In the genomic region with DNA sequence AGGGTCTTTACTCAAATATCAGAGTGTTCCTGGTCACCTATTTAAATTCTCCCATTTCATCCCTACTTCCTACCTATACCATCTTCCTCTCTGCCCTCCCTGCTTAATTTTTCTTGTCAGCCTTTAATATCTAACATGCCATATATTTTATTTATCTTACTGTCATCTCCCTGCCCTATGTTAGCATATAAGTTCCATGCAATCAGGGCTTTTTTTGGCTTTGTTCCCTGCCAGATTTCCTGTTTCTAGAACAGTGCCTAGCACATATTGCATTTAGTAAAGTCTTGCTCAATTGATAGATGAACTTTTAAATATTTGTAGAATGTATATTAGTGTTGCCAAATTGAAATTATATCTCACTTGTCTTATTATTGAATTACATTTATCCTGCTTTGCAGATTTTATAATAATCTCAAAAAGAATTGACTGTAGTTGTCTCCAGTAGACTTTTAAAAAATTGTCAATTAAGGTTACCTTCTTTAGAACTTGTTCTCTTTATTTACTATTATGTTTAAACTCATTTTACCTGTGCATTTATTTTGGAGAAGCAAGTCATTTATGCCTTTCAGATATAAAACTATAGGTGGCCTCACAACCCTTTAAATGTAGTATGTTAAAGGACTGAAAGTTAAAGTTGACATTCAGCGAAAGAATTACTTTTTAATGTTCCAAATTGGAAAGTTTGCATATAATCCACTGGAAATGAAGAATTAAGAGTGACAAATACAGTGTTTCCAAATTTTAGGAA, we compare ENCODE assay signal across 1 cellular context.
TF ChIP-seq lines count a peak whose summit lies in the region.

No MANE protein-coding gene starts in this region.

TF ChIP-seq in SK-N-SH, 30 proteins besides CTCF, POLR2A, EP300 and RAD21 (continued from another document):
- TF ChIP-seq, protein P1, sequence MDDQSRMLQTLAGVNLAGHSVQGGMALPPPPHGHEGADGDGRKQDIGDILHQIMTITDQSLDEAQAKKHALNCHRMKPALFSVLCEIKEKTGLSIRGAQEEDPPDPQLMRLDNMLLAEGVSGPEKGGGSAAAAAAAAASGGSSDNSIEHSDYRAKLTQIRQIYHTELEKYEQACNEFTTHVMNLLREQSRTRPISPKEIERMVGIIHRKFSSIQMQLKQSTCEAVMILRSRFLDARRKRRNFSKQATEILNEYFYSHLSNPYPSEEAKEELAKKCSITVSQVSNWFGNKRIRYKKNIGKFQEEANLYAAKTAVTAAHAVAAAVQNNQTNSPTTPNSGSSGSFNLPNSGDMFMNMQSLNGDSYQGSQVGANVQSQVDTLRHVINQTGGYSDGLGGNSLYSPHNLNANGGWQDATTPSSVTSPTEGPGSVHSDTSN (IDR thresholded peaks at IDR 0.05): no peak; the same call in 1 of the 2 replicates
- TF ChIP-seq, protein P2, sequence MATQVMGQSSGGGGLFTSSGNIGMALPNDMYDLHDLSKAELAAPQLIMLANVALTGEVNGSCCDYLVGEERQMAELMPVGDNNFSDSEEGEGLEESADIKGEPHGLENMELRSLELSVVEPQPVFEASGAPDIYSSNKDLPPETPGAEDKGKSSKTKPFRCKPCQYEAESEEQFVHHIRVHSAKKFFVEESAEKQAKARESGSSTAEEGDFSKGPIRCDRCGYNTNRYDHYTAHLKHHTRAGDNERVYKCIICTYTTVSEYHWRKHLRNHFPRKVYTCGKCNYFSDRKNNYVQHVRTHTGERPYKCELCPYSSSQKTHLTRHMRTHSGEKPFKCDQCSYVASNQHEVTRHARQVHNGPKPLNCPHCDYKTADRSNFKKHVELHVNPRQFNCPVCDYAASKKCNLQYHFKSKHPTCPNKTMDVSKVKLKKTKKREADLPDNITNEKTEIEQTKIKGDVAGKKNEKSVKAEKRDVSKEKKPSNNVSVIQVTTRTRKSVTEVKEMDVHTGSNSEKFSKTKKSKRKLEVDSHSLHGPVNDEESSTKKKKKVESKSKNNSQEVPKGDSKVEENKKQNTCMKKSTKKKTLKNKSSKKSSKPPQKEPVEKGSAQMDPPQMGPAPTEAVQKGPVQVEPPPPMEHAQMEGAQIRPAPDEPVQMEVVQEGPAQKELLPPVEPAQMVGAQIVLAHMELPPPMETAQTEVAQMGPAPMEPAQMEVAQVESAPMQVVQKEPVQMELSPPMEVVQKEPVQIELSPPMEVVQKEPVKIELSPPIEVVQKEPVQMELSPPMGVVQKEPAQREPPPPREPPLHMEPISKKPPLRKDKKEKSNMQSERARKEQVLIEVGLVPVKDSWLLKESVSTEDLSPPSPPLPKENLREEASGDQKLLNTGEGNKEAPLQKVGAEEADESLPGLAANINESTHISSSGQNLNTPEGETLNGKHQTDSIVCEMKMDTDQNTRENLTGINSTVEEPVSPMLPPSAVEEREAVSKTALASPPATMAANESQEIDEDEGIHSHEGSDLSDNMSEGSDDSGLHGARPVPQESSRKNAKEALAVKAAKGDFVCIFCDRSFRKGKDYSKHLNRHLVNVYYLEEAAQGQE (IDR thresholded peaks at IDR 0.05; ENCODE audit: low read depth, low read length): no peak
- peak; percentile 47 for TF ChIP-seq TCF12 (IDR thresholded peaks at IDR 0.05)
- TF ChIP-seq POLR2AphosphoS5 (IDR thresholded peaks at IDR 0.05; ENCODE audit: low read depth, low read length): no peak
- TF ChIP-seq GABPA (IDR thresholded peaks at IDR 0.05; ENCODE audit: low read depth): no peak
- TF ChIP-seq NFIC (IDR thresholded peaks at IDR 0.05; ENCODE audit: borderline replicate concordance): peak; percentile 16; the same call in 1 of the 2 replicates
- no peak for TF ChIP-seq TAF1 (IDR thresholded peaks at IDR 0.05; ENCODE audit: borderline replicate concordance, low read depth, low read length)
TF ChIP-seq in SK-N-SH: peak in this region for 5.
